16 cellular contexts compared by ENCODE assay signal in the genomic region with DNA sequence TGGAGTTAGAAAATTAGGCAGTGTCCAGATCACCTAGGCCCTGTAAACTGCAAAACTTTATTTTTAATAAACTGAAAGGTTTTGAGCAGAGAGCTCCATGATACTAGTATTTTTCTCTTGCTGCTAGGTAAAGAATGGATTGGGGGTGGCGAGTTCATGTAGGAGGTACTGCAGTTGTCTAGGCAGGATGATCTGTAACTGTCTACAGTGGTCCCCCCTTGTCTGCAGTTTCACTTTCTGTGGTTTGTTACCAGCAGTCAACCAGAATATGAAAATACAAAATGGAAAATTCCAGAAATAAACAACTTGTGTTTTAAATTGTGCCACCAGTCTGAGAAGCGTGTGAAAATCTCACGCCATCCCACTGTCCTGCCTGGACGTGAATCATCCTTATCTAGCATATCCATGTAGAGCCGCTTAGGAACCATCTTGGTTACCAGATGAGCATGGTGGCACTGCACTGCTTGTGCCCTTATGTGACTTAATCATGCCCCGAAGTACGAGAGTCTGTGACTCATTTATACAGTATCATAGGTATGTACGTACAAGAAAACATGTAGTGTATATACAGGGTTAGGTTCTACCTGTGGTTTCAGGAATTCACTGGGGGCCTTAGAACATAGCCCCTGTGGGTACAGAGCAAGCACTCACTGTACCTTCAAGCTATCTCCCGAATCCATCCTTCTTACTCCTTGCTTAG.
A peak's percentile ranks its signal among the peaks of the same experiment; 100 is the strongest.
DNase-seq lines count a peak whose midpoint lies in the region; ATAC-seq, FAIRE-seq and TF ChIP-seq lines count a peak whose summit lies in the region.
"Had no signal": no experiment of that assay in that cellular context is flagged by ENCODE, and none has a peak within 500 bp of the region (broad histone marks: within the 10 kb centered on the region; RNA-seq: fewer than 3 reads in every experiment).

No MANE protein-coding gene starts in this region.

- H2AFZ ChIP-seq in osteoblast (ENCODE audit: low read length): no peak overlapping the region
- H2AFZ ChIP-seq in Karpas-422 (ENCODE audit: low read length): no peak overlapping the region

- FAIRE-seq in GM12891 (lab: Jason Lieb, UNC): peak; percentile 63

- DNase-seq in GM12891 (ENCODE audit: insufficient read length, low spot score): no peak
- peak; percentile 18 for DNase-seq in M059J (ENCODE audit: low read depth)
- DNase-seq in epithelial cell of prostate (ENCODE audit: low read depth, low spot score): peak; percentile 10
- DNase-seq in osteoblast (ENCODE audit: insufficient read length, low spot score, missing footprints): no peak
- DNase-seq in left lung: no peak
- DNase-seq in Karpas-422: no peak
- no peak for DNase-seq in cerebellum (ENCODE audit: low spot score)
- DNase-seq: Calu3; H7; NCI-H1436 treated with DMSO at 0.1 percent for 48 hours; NK-92 treated with Interleukin-12 subunit alpha and Interleukin-12 subunit beta, amount 100 ng/mL, for 24 hours; occipital lobe; stimulated activated CD4-positive, alpha-beta T cell treated with anti-CD3 and anti-CD28 coated beads, Interleukin-2, amount 100 ng/mL, for 48 hours had no signal

- H4K20me1 ChIP-seq in osteoblast (ENCODE audit: insufficient read depth, low read length) (no peaks in the 10 kb centered on the region), Karpas-422 (ENCODE audit: insufficient read depth, low read depth, low read length) (peaks cover 12% of the 10 kb centered on the region; the same call in 1 of the 2 replicates)

- H3K9ac ChIP-seq in Karpas-422 (ENCODE audit: low read length): no peak overlapping the region

- H3K27me3 ChIP-seq in osteoblast (ENCODE audit: insufficient read depth, low read length) (no peaks in the 10 kb centered on the region), left lung (no peaks in the 10 kb centered on the region), Karpas-422 (ENCODE audit: low read length) (no peaks in the 10 kb centered on the region)
- H3K27me3 ChIP-seq: suprapubic skin had no signal

- ATAC-seq in GM19463 (IDR thresholded peaks at IDR 0.05; ENCODE audit: unreplicated experiment): peak; percentile 87
- ATAC-seq in left lung: no peak
- ATAC-seq: left lobe of liver had no signal

- no peaks in the 10 kb centered on the region for H3K9me2 ChIP-seq in Karpas-422 (replicated peaks; ENCODE audit: insufficient read depth, low read length)

- H3K9me3 ChIP-seq in osteoblast (ENCODE audit: low read depth, low read length) (no peaks in the 10 kb centered on the region), left lung (no peaks in the 10 kb centered on the region), Karpas-422 (ENCODE audit: low read length) (no peaks in the 10 kb centered on the region)
- H3K9me3 ChIP-seq: suprapubic skin had no signal

- intact Hi-C loops in left lung (cut with DNase I): no loop called here

- TF ChIP-seq CTCF in osteoblast (IDR thresholded peaks at IDR 0.05; ENCODE audit: extremely low read depth, low read depth, low read length) (no peak), left lung (IDR thresholded peaks at IDR 0.05) (no peak)

- H3K4me2 ChIP-seq in osteoblast (ENCODE audit: insufficient read depth, low read length) (no peak overlapping the region), Karpas-422 (ENCODE audit: low read depth, low read length, poor library complexity, severe bottlenecking) (no peak overlapping the region)

- no peaks in the 10 kb centered on the region for H3K4me1 ChIP-seq in osteoblast (ENCODE audit: insufficient read depth, low read length)
- H3K4me1 ChIP-seq in left lung: no peaks in the 10 kb centered on the region
- H3K4me1 ChIP-seq in Karpas-422 (ENCODE audit: low read length): no peaks in the 10 kb centered on the region
- H3K4me1 ChIP-seq: suprapubic skin had no signal

- H3K79me2 ChIP-seq in osteoblast (ENCODE audit: insufficient read depth, low read length) (no peaks in the 10 kb centered on the region), Karpas-422 (ENCODE audit: low read length) (no peaks in the 10 kb centered on the region)

- H3K36me3 ChIP-seq in osteoblast (ENCODE audit: insufficient read depth, low read length) (peaks cover 14% of the 10 kb centered on the region), left lung (peaks cover 0 to 32% of the 10 kb centered on the region in 2 donors), Karpas-422 (ENCODE audit: insufficient read depth, low read length) (peaks cover 6% of the 10 kb centered on the region)

- H3K27ac ChIP-seq in epithelial cell of prostate: peak overlapping the region; percentile 45
- no peak overlapping the region for H3K27ac ChIP-seq in osteoblast (ENCODE audit: low read depth, low read length)
- H3K27ac ChIP-seq in left lung: no peak overlapping the region
- no peak overlapping the region for H3K27ac ChIP-seq in Karpas-422 (ENCODE audit: low read length)
- H3K27ac ChIP-seq: suprapubic skin had no signal

- H3K4me3 ChIP-seq in osteoblast (ENCODE audit: insufficient read depth, low read length) (no peak overlapping the region), left lung (no peak overlapping the region), Karpas-422 (ENCODE audit: low read length) (no peak overlapping the region)
- H3K4me3 ChIP-seq: suprapubic skin had no signal

- no peak for TF ChIP-seq POLR2A in GM12891 (IDR thresholded peaks at IDR 0.05; ENCODE audit: low read depth, low read length)

TF ChIP-seq in GM12891, 5 proteins besides CTCF, POLR2A, EP300 and RAD21:
- TF ChIP-seq PAX5 (IDR thresholded peaks at IDR 0.05; ENCODE audit: insufficient read depth, low read length, severe bottlenecking) (no peak), POU2F2 (IDR thresholded peaks at IDR 0.05; ENCODE audit: low read depth, low read length) (no peak), SPI1 (IDR thresholded peaks at IDR 0.05; ENCODE audit: low read depth, low read length) (no peak), POLR2AphosphoS5 (IDR thresholded peaks at IDR 0.05; ENCODE audit: low read depth, low read length) (no peak), TAF1 (IDR thresholded peaks at IDR 0.05; ENCODE audit: low read depth, low read length) (no peak)
TF ChIP-seq in GM12891: peak in this region for 0.

Comparison
In these comparisons a context has a peak if more than half of its experiments do, and no peak if none do; other contexts are left out.
1. DNase-seq: peak in M059J (single experiment) and epithelial cell of prostate (single experiment); none in GM12891 (single experiment), osteoblast (single experiment), left lung (0 of 2), Karpas-422 (single experiment) and cerebellum (single experiment).